14 cellular contexts compared by ENCODE assay signal in the genomic region with DNA sequence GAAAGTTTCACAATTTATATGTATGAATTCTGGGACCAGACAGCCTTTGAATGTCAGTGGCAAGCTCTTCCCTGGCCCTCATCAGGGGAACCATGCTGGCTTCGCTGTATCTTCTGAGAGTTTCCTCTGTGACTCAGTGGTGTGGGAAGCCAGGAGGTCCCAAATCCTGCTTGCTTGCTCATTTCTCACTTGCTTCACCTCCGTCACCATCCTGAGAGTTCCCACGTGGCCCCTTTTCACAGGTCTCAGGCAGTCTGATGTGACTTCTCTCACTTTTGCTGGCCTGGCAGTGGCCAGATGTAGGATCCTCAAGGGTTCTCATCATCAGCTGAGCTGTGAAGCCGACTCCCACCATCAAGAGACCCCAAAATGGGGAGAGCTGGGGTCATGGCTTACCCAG. TPM values are rescaled to one million over a fixed set of nuclear protein-coding genes. Genes with fewer than 3 reads are reported as not detected.
DNase-seq lines count a peak whose midpoint lies in the region; ATAC-seq and TF ChIP-seq lines count a peak whose summit lies in the region.
"Had no signal": no experiment of that assay in that cellular context is flagged by ENCODE, and none has a peak within 500 bp of the region (broad histone marks: within the 10 kb centered on the region; RNA-seq: fewer than 3 reads in every experiment).

No MANE protein-coding gene starts in this region.

- peaks cover 1% of the 10 kb centered on the region for H3K27me3 Mint-ChIP-seq in activated CD4-positive, alpha-beta memory T cell treated with anti-CD3 and anti-CD28 coated beads for 36 hours
- no peaks in the 10 kb centered on the region for H3K27me3 Mint-ChIP-seq in activated CD4-positive, alpha-beta memory T cell treated with anti-CD3 and anti-CD28 coated beads, Interleukin-2, amount 10 ng/mL, durations not matched to agents 7 days and 5 days
- H3K27me3 Mint-ChIP-seq: CD4-positive, alpha-beta T cell had no signal

- H3K27ac ChIP-seq in coronary artery (no peak overlapping the region), mammary epithelial cell (ENCODE audit: insufficient read depth, low read depth, low read length) (no peak overlapping the region)
- H3K27ac ChIP-seq: HL-60 had no signal

- H3K4me2 ChIP-seq in mammary epithelial cell (ENCODE audit: insufficient read depth, low read depth, low read length) = no peak overlapping the region
- H3K4me2 ChIP-seq: GM23338 had no signal

- peak; percentile 37 for DNase-seq in activated CD4-positive, alpha-beta memory T cell treated with anti-CD3 and anti-CD28 coated beads for 36 hours
- DNase-seq in activated CD4-positive, alpha-beta memory T cell treated with anti-CD3 and anti-CD28 coated beads, Interleukin-2, amount 10 ng/mL, durations not matched to agents 7 days and 5 days = no peak
- DNase-seq in coronary artery (ENCODE audit: low spot score) (peak; percentile 47), islet precursor cell (peak; percentile 38), mammary epithelial cell (no peak)
- DNase-seq: ACHN; BE2C; C1 segment of cervical spinal cord; Caco-2; CD4-positive, alpha-beta T cell; HCEC 1CT had no signal

- ATAC-seq in HG03280 (IDR thresholded peaks at IDR 0.05; ENCODE audit: unreplicated experiment) = no peak
- ATAC-seq: GM23338 had no signal

- H3K36me3 ChIP-seq in mammary epithelial cell (ENCODE audit: insufficient read depth, low read length) = no peaks in the 10 kb centered on the region
- H3K36me3 ChIP-seq: BE2C had no signal

- no peak for TF ChIP-seq CTCF in coronary artery (IDR thresholded peaks at IDR 0.05)
- no peak for TF ChIP-seq CTCF in mammary epithelial cell (conservative IDR thresholded peaks at IDR 0.05 in 1 of 2, IDR thresholded peaks at IDR 0.05 in 1 of 2; ENCODE audit: extremely low read depth in 1 of 2, insufficient read depth in 1 of 2, low read depth in 1 of 2, low read length in 2 of 2)

- CTCF ChIA-PET in activated CD4-positive, alpha-beta memory T cell treated with anti-CD3 and anti-CD28 coated beads for 36 hours (lab: Charles Lee) = no interaction called here
- CTCF ChIA-PET in activated CD4-positive, alpha-beta memory T cell treated with anti-CD3 and anti-CD28 coated beads, Interleukin-2, amount 10 ng/mL, durations not matched to agents 7 days and 5 days (lab: Charles Lee) = no interaction called here
- CTCF ChIA-PET in mammary epithelial cell (lab: Charles Lee; ENCODE audit: low non-redundant PET) = no interaction called here

- H3K9me3 Mint-ChIP-seq in activated CD4-positive, alpha-beta memory T cell treated with anti-CD3 and anti-CD28 coated beads for 36 hours = no peaks in the 10 kb centered on the region
- H3K9me3 Mint-ChIP-seq in activated CD4-positive, alpha-beta memory T cell treated with anti-CD3 and anti-CD28 coated beads, Interleukin-2, amount 10 ng/mL, durations not matched to agents 7 days and 5 days = no peaks in the 10 kb centered on the region
- H3K9me3 Mint-ChIP-seq: CD4-positive, alpha-beta T cell; GM23338 had no signal

- 75% methylated on average over 2 of the region's 4 CpGs for WGBS in mammary epithelial cell (ENCODE audit: low coverage, missing lambda C conversion rate)

- H3K4me3 Mint-ChIP-seq in activated CD4-positive, alpha-beta memory T cell treated with anti-CD3 and anti-CD28 coated beads for 36 hours = no peak overlapping the region
- no peak overlapping the region for H3K4me3 Mint-ChIP-seq in activated CD4-positive, alpha-beta memory T cell treated with anti-CD3 and anti-CD28 coated beads, Interleukin-2, amount 10 ng/mL, durations not matched to agents 7 days and 5 days
- H3K4me3 Mint-ChIP-seq: CD4-positive, alpha-beta T cell; GM23338 had no signal

- H3K27me3 ChIP-seq in mammary epithelial cell (ENCODE audit: insufficient read depth, low read length) = no peaks in the 10 kb centered on the region

- POLR2A ChIA-PET in activated CD4-positive, alpha-beta memory T cell treated with anti-CD3 and anti-CD28 coated beads for 36 hours (lab: Charles Lee) = no interaction called here
- POLR2A ChIA-PET in activated CD4-positive, alpha-beta memory T cell treated with anti-CD3 and anti-CD28 coated beads, Interleukin-2, amount 10 ng/mL, durations not matched to agents 7 days and 5 days (lab: Charles Lee) = no interaction called here

- BruUV-seq in mammary epithelial cell (replicated peaks; lab: Mats Ljungman, UMichigan) = no TSS peak

- no peak overlapping the region for H2AFZ ChIP-seq in mammary epithelial cell (ENCODE audit: low read depth, low read length)
- H2AFZ ChIP-seq: GM23338 had no signal

- in situ Hi-C loops in mammary epithelial cell (cut with MboI; ENCODE audit: low sequenced_read_pairs in 2 of 2) = no loop called here

- no peaks in the 10 kb centered on the region for H3K9me3 ChIP-seq in mammary epithelial cell (replicated peaks; ENCODE audit: insufficient read depth, low read length)
- H3K9me3 ChIP-seq: BE2C, Caco-2 had no signal

- dilution Hi-C loops in mammary epithelial cell (cut with HindIII; ENCODE audit: low sequenced_read_pairs) = no loop called here

- peaks cover 4% of the 10 kb centered on the region for H3K4me1 ChIP-seq in mammary epithelial cell (ENCODE audit: insufficient read depth, low read length)
- H3K4me1 ChIP-seq: Caco-2 had no signal

- H3K9ac ChIP-seq in mammary epithelial cell (ENCODE audit: insufficient read depth, low read length) = no peak overlapping the region

- H3K4me1 Mint-ChIP-seq in activated CD4-positive, alpha-beta memory T cell treated with anti-CD3 and anti-CD28 coated beads for 36 hours (ENCODE audit: low read depth) = peaks cover 2% of the 10 kb centered on the region
- H3K4me1 Mint-ChIP-seq in activated CD4-positive, alpha-beta memory T cell treated with anti-CD3 and anti-CD28 coated beads, Interleukin-2, amount 10 ng/mL, durations not matched to agents 7 days and 5 days = no peaks in the 10 kb centered on the region
- H3K4me1 Mint-ChIP-seq: GM23338 had no signal

- no peaks in the 10 kb centered on the region for H4K20me1 ChIP-seq in mammary epithelial cell (ENCODE audit: insufficient read depth, low read length)

- H3K27ac Mint-ChIP-seq in activated CD4-positive, alpha-beta memory T cell treated with anti-CD3 and anti-CD28 coated beads for 36 hours = no peak overlapping the region
- no peak overlapping the region for H3K27ac Mint-ChIP-seq in activated CD4-positive, alpha-beta memory T cell treated with anti-CD3 and anti-CD28 coated beads, Interleukin-2, amount 10 ng/mL, durations not matched to agents 7 days and 5 days
- H3K27ac Mint-ChIP-seq: CD4-positive, alpha-beta T cell; GM23338 had no signal

- no peaks in the 10 kb centered on the region for H3K79me2 ChIP-seq in mammary epithelial cell (ENCODE audit: insufficient read depth, low read length)

- intact Hi-C loops in activated CD4-positive, alpha-beta memory T cell treated with anti-CD3 and anti-CD28 coated beads for 36 hours (cut with micrococcal nuclease) = no loop called here
- intact Hi-C loops in mammary epithelial cell (cut with micrococcal nuclease) = no loop called here

- H3K4me3 ChIP-seq in coronary artery = no peak overlapping the region
- no peak overlapping the region for H3K4me3 ChIP-seq in mammary epithelial cell (replicated peaks in 1 of 3; ENCODE audit: insufficient read depth in 1 of 3, low read depth in 2 of 3, low read length in 3 of 3)
- H3K4me3 ChIP-seq: GM23338 had no signal

- no peaks in the 10 kb centered on the region for H3K36me3 Mint-ChIP-seq in activated CD4-positive, alpha-beta memory T cell treated with anti-CD3 and anti-CD28 coated beads for 36 hours
- no peaks in the 10 kb centered on the region for H3K36me3 Mint-ChIP-seq in activated CD4-positive, alpha-beta memory T cell treated with anti-CD3 and anti-CD28 coated beads, Interleukin-2, amount 10 ng/mL, durations not matched to agents 7 days and 5 days (ENCODE audit: low read depth)

RNA-seq across cellular contexts. Expression of a gene that starts 28.4 kb away (rescaled TPM):
- not detected for total RNA-seq in activated CD4-positive, alpha-beta memory T cell treated with anti-CD3 and anti-CD28 coated beads for 36 hours
- not detected for total RNA-seq in activated CD4-positive, alpha-beta memory T cell treated with anti-CD3 and anti-CD28 coated beads, Interleukin-2, amount 10 ng/mL, durations not matched to agents 7 days and 5 days
- 10 to 100 TPM; 42.2 to 45.2 TPM for total RNA-seq in mammary epithelial cell
- 29.1 TPM for polyA plus RNA-seq in mammary epithelial cell
- polyA minus RNA-seq in mammary epithelial cell = 93.5 TPM

Comparison
In these comparisons a context has a peak if more than half of its experiments do, and no peak if none do; other contexts are left out.
1. DNase-seq: peak in activated CD4-positive, alpha-beta memory T cell treated with anti-CD3 and anti-CD28 coated beads for 36 hours (single experiment), coronary artery (single experiment) and islet precursor cell (single experiment); none in activated CD4-positive, alpha-beta memory T cell treated with anti-CD3 and anti-CD28 coated beads, Interleukin-2, amount 10 ng/mL, durations not matched to agents 7 days and 5 days (single experiment) and mammary epithelial cell (single experiment).
2. RNA of a gene that starts 28.4 kb away (total RNA-seq): 42.2 to 45.2 TPM in mammary epithelial cell; not detected in activated CD4-positive, alpha-beta memory T cell treated with anti-CD3 and anti-CD28 coated beads for 36 hours and not detected in activated CD4-positive, alpha-beta memory T cell treated with anti-CD3 and anti-CD28 coated beads, Interleukin-2, amount 10 ng/mL, durations not matched to agents 7 days and 5 days; every median in the first group is over 10 times any median in the second.